Comparison of ENCODE assay signal across 9 cellular contexts in the genomic region with DNA sequence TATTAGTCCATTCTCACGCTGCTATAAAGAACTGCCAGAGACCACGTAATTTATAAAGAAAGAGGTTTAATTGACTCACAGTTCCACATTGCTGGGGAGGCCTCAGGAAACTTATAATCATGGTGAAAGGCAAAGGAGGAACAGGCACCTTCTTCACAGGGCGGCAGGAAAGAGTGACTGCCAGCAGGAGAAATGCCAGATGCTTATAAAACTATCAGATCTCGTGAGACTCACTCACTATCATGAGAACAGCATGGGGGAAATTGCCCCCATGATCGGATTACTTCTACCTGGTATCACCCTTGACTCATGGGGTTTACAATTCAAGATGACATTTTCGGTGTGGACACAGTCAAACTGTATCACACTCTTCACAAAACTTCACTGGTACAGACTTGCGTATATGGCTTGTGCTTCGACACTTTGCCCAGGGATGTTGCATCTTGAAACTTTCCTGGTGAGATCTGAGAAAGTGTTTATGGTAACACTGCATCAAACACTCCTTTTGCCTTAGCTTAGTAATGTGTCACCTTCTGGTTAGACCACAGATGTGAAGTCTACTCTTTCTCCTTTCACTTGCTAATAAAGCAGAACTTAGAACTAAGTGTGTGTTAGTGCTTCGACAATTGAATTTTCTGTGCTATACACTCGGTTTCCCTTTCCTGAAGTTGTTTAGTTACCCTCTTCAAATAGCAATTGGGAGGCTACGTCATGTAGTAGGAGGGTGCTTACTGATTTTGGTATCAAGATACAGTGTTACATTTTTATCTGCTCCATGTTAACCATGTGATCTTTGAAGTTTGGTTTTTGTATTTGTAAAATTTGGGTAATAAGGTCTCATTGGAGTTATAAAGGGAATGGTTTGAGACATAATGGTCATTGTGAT.
A peak's percentile ranks its signal among the peaks of the same experiment; 100 is the strongest.
DNase-seq lines count a peak whose midpoint lies in the region; ATAC-seq, FAIRE-seq and TF ChIP-seq lines count a peak whose summit lies in the region.
"Had no signal": no experiment of that assay in that cellular context is flagged by ENCODE, and none has a peak within 500 bp of the region (broad histone marks: within the 10 kb centered on the region; RNA-seq: fewer than 3 reads in every experiment).

No MANE protein-coding gene starts in this region.

- FAIRE-seq in GM19239 (lab: Jason Lieb, UNC) = no peak

- H3K27me3 ChIP-seq in foreskin keratinocyte = no peaks in the 10 kb centered on the region
- H3K27me3 ChIP-seq: thyroid gland had no signal

- peak; percentile 61 for ATAC-seq in GM18907 (IDR thresholded peaks at IDR 0.05; ENCODE audit: unreplicated experiment)
- peak; percentile 48 for ATAC-seq in HG03039 (IDR thresholded peaks at IDR 0.05; ENCODE audit: unreplicated experiment)
- no peak for ATAC-seq in foreskin keratinocyte

- no peak for TF ChIP-seq CTCF in foreskin keratinocyte (conservative IDR thresholded peaks at IDR 0.05)

- peak; percentile 29 for DNase-seq in activated CD8-positive, alpha-beta memory T cell treated with anti-CD3 and anti-CD28 coated beads, Interleukin-2, amount 50 U/mL, for 24 hours (ENCODE audit: extremely low read depth)
- peak; percentile 35 to 36 for DNase-seq in stimulated activated CD4-positive, alpha-beta T cell treated with anti-CD3 and anti-CD28 coated beads, Interleukin-15, amount 100 ng/mL, for 48 hours (ENCODE audit: low read depth in 2 of 2)
- no peak for DNase-seq in foreskin keratinocyte
- DNase-seq in GM19239 (ENCODE audit: insufficient read length, low spot score) = no peak
- DNase-seq in GM03348 (ENCODE audit: low spot score) = no peak
- no peak for DNase-seq in NCI-H2029 treated with DMSO at 0.1 percent for 48 hours (lab: John Stamatoyannopoulos, UW)
- DNase-seq: thyroid gland had no signal

- no peak overlapping the region for H3K27ac ChIP-seq in foreskin keratinocyte
- H3K27ac ChIP-seq: thyroid gland had no signal

- H3K4me1 ChIP-seq in foreskin keratinocyte = no peaks in the 10 kb centered on the region
- H3K4me1 ChIP-seq: thyroid gland had no signal

Comparison
In these comparisons a context has a peak if more than half of its experiments do, and no peak if none do; other contexts are left out.
1. DNase-seq: peak in activated CD8-positive, alpha-beta memory T cell treated with anti-CD3 and anti-CD28 coated beads, Interleukin-2, amount 50 U/mL, for 24 hours (single experiment) and stimulated activated CD4-positive, alpha-beta T cell treated with anti-CD3 and anti-CD28 coated beads, Interleukin-15, amount 100 ng/mL, for 48 hours (2 of 2); none in foreskin keratinocyte (0 of 2), GM19239 (single experiment), GM03348 (single experiment) and NCI-H2029 treated with DMSO at 0.1 percent for 48 hours (single experiment).